12 cellular contexts compared by ENCODE assay signal in the genomic region with DNA sequence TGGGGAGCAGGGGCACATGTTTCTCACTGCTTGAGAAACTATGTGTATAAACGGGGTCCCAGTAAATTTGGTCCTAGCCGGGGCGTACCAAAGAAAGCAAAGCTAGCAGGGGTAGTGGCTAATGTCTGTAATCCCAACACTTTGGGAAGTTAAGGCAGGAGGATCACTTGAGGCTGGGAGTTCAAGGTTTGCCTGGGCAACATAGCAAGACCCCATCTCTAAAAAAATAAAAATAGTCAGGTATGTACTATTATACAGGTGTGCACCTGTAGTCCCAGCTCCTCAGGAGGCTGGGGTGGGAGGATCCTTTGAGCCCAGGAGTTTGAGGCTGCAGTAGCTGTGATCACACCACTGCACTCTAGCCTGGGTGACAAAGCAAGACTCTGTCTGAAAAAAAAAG.
DNase-seq lines count a peak whose midpoint lies in the region; ATAC-seq and TF ChIP-seq lines count a peak whose summit lies in the region.
"Had no signal": no experiment of that assay in that cellular context is flagged by ENCODE, and none has a peak within 500 bp of the region (broad histone marks: within the 10 kb centered on the region; RNA-seq: fewer than 3 reads in every experiment).

No MANE protein-coding gene starts in this region.

- no peak for TF ChIP-seq POLR2A in ovary (IDR thresholded peaks at IDR 0.05)

- peaks cover 29% of the 10 kb centered on the region for H3K9me3 Mint-ChIP-seq in Caco-2 (ENCODE audit: unreplicated experiment)
- H3K9me3 Mint-ChIP-seq: effector memory CD8-positive, alpha-beta T cell had no signal

- peaks cover 70% of the 10 kb centered on the region for H3K36me3 Mint-ChIP-seq in Caco-2 (ENCODE audit: insufficient read depth, unreplicated experiment)

- POLR2A ChIA-PET in Caco-2 (lab: Charles Lee) = no interaction called here

- TF ChIP-seq CTCF in Caco-2 (IDR thresholded peaks at IDR 0.05; ENCODE audit: insufficient read depth in 1 of 2, low read depth in 1 of 2, low read length in 1 of 2, severe bottlenecking in 1 of 2, unreplicated experiment in 1 of 2) = no peak
- TF ChIP-seq CTCF in ovary (IDR thresholded peaks at IDR 0.05) = no peak

- peak overlapping the region; percentile 90 for H4K91ac ChIP-seq in trophoblast cell (ENCODE audit: low read depth, low read length)

- peak overlapping the region; percentile 46 for H4K8ac ChIP-seq in trophoblast cell (ENCODE audit: low read depth, low read length)

- H3K27ac Mint-ChIP-seq in Caco-2 (ENCODE audit: unreplicated experiment) = peak overlapping the region; percentile 97
- H3K27ac Mint-ChIP-seq: effector memory CD8-positive, alpha-beta T cell had no signal

- H3K9ac ChIP-seq in SK-N-MC (ENCODE audit: insufficient read length) (no peak overlapping the region), iPS-20b (ENCODE audit: low read depth, low read length) (peak overlapping the region; percentile 84; the same call in 1 of the 2 replicates), trophoblast cell (ENCODE audit: low read length) (peak overlapping the region; percentile 28)

- no CpG with 5 or more reads among the region's 3 CpGs for WGBS in trophoblast cell (ENCODE audit: extremely low coverage, insufficient coverage, insufficient read length)
- 50 to 72% (median 66%) methylated on average over 3 of the region's 3 CpGs for WGBS in ovary, 3 donors

- BruUV-seq in Caco-2 (replicated peaks; lab: Mats Ljungman, UMichigan) = no TSS peak

- H3K27ac ChIP-seq in SK-N-MC = peak overlapping the region; percentile 38; the same call in 1 of the 2 replicates
- H3K27ac ChIP-seq in iPS-20b (ENCODE audit: low read length) = peak overlapping the region; percentile 89
- H3K27ac ChIP-seq in trophoblast cell (ENCODE audit: low read depth, low read length) = peak overlapping the region; percentile 98
- H3K27ac ChIP-seq in ovary = no peak overlapping the region
- H3K27ac ChIP-seq: WERI-Rb-1 had no signal

- no peak overlapping the region for H3K23ac ChIP-seq in trophoblast cell (ENCODE audit: low read length)

- DNase-seq in Caco-2 = no peak
- DNase-seq in SK-N-MC (ENCODE audit: low read depth, low spot score) = no peak
- DNase-seq in trophoblast cell = no peak
- no peak for DNase-seq in D341Med (ENCODE audit: low spot score)
- DNase-seq in ovary = no peak
- DNase-seq: effector memory CD8-positive, alpha-beta T cell; NCI-H1092; stimulated activated CD4-positive, alpha-beta T cell treated with anti-CD3 and anti-CD28 coated beads, Interleukin-4, amount 100 ng/mL, for 24 hours had no signal

- TF ChIP-seq EP300 in ovary (IDR thresholded peaks at IDR 0.05) = no peak

- H3K4me1 ChIP-seq in Caco-2 (peaks cover 56% of the 10 kb centered on the region), iPS-20b (ENCODE audit: insufficient read depth, low read length) (peaks cover 46% of the 10 kb centered on the region), trophoblast cell (ENCODE audit: control insufficient read depth in 1 of 2, insufficient read depth in 2 of 2, low read length in 2 of 2) (peaks cover 11 to 18% of the 10 kb centered on the region in 2 experiments), ovary (ENCODE audit: insufficient read depth) (peaks cover 12% of the 10 kb centered on the region)

- peak overlapping the region; percentile 49 for H4K12ac ChIP-seq in trophoblast cell (ENCODE audit: low read depth, low read length)

- H3K79me2 ChIP-seq in trophoblast cell (ENCODE audit: control insufficient read depth, insufficient read depth, low read length, poor library complexity) = no peaks in the 10 kb centered on the region

- no peaks in the 10 kb centered on the region for H3K27me3 Mint-ChIP-seq in Caco-2 (ENCODE audit: insufficient read depth, unreplicated experiment)
- H3K27me3 Mint-ChIP-seq: effector memory CD8-positive, alpha-beta T cell had no signal

- intact Hi-C loops in Caco-2 (cut with micrococcal nuclease; ENCODE audit: unreplicated experiment) = loop anchor here (5.0 kb wide), 1 partner anchor 389 kb away; a partner anchor contains a TSS
- intact Hi-C loops in ovary (cut with DNase I) = loop anchor here in 1 of 4 donors (5.0 kb wide), 1 partner anchor 724 kb away; no protein-coding TSS in a partner anchor

- H3K18ac ChIP-seq in trophoblast cell (ENCODE audit: low read length) = peak overlapping the region; percentile 29

- H2BK12ac ChIP-seq in trophoblast cell (ENCODE audit: low read length) = peak overlapping the region; percentile 72

- peak overlapping the region; percentile 92 for H2BK120ac ChIP-seq in trophoblast cell (ENCODE audit: insufficient read depth, low read length, poor library complexity)

- no peak overlapping the region for H3K4ac ChIP-seq in trophoblast cell (ENCODE audit: low read depth, low read length)

- no peak overlapping the region for H2AFZ ChIP-seq in trophoblast cell (ENCODE audit: insufficient read depth, low read length, poor library complexity)

- H2AK5ac ChIP-seq in trophoblast cell (ENCODE audit: low read length) = peak overlapping the region; percentile 26

- H3K9me3 ChIP-seq in Caco-2 = peaks cover 15% of the 10 kb centered on the region
- H3K9me3 ChIP-seq in SK-N-MC (ENCODE audit: low read depth, low read length) = no peaks in the 10 kb centered on the region
- no peaks in the 10 kb centered on the region for H3K9me3 ChIP-seq in iPS-20b (ENCODE audit: insufficient read depth, low read depth, low read length)
- peaks cover 3% of the 10 kb centered on the region for H3K9me3 ChIP-seq in trophoblast cell (ENCODE audit: insufficient read depth, low read depth, low read length)
- H3K9me3 ChIP-seq in ovary = no peaks in the 10 kb centered on the region

- peaks cover 3% of the 10 kb centered on the region for H3K36me3 ChIP-seq in Caco-2 (ENCODE audit: control insufficient read depth, insufficient read depth, low read length)
- peaks cover 30% of the 10 kb centered on the region for H3K36me3 ChIP-seq in SK-N-MC (ENCODE audit: insufficient read depth, low read length)
- H3K36me3 ChIP-seq in iPS-20b (ENCODE audit: insufficient read depth, low read depth, low read length) = peaks cover 14% of the 10 kb centered on the region
- peaks cover 6 to 16% of the 10 kb centered on the region in 2 experiments for H3K36me3 ChIP-seq in trophoblast cell (ENCODE audit: control insufficient read depth in 1 of 2, insufficient read depth in 2 of 2, low read length in 2 of 2)
- H3K36me3 ChIP-seq in ovary = no peaks in the 10 kb centered on the region
- H3K36me3 ChIP-seq: WERI-Rb-1 had no signal

- H3K4me2 ChIP-seq in trophoblast cell (ENCODE audit: low read length) = peak overlapping the region; percentile 46

- H3K79me1 ChIP-seq in trophoblast cell (ENCODE audit: low read length) = peaks cover 25% of the 10 kb centered on the region

- H3K4me1 Mint-ChIP-seq in Caco-2 (ENCODE audit: low read depth, unreplicated experiment) = peaks cover 50% of the 10 kb centered on the region

- no peak overlapping the region for H3K4me3 ChIP-seq in Caco-2 (ENCODE audit: low read depth, low read length)
- no peak overlapping the region for H3K4me3 ChIP-seq in SK-N-MC
- H3K4me3 ChIP-seq in iPS-20b (ENCODE audit: low read length) = no peak overlapping the region; the same call in 1 of the 2 replicates
- no peak overlapping the region for H3K4me3 ChIP-seq in trophoblast cell (ENCODE audit: low read depth, low read length)
- H3K4me3 ChIP-seq in ovary = no peak overlapping the region

- H2BK5ac ChIP-seq in trophoblast cell (ENCODE audit: low read depth, low read length, poor library complexity) = peak overlapping the region; percentile 94

- ATAC-seq in GM19467 (IDR thresholded peaks at IDR 0.05; ENCODE audit: unreplicated experiment) (no peak), GM18858 (IDR thresholded peaks at IDR 0.05; ENCODE audit: unreplicated experiment) (no peak)
- ATAC-seq: effector memory CD8-positive, alpha-beta T cell had no signal

- H3K14ac ChIP-seq in trophoblast cell (ENCODE audit: low read length) = peak overlapping the region; percentile 83

- H3K4me3 Mint-ChIP-seq in Caco-2 (ENCODE audit: unreplicated experiment) = peak overlapping the region; percentile 57
- H3K4me3 Mint-ChIP-seq: effector memory CD8-positive, alpha-beta T cell had no signal

- CTCF ChIA-PET in Caco-2 (lab: Charles Lee) = interaction anchor here (1.4 to 2.2 kb wide), 2 partner anchors 128 to 143 kb away, joined by 3 to 23 read pairs; a partner anchor contains a TSS

- no peaks in the 10 kb centered on the region for H3K27me3 ChIP-seq in Caco-2 (replicated peaks; ENCODE audit: control insufficient read depth, insufficient read depth, low read length)
- no peaks in the 10 kb centered on the region for H3K27me3 ChIP-seq in iPS-20b (ENCODE audit: insufficient read depth, low read length)
- no peaks in the 10 kb centered on the region for H3K27me3 ChIP-seq in trophoblast cell (ENCODE audit: insufficient read depth, low read length)
- no peaks in the 10 kb centered on the region for H3K27me3 ChIP-seq in ovary

Comparison
In these comparisons a context has a peak if more than half of its experiments do, and no peak if none do; other contexts are left out.
1. H3K27ac ChIP-seq: peak in SK-N-MC (single experiment), iPS-20b (single experiment) and trophoblast cell (single experiment); none in ovary (0 of 2).